ENCODE assay signal across 9 cellular contexts in genomic region chr6:149978610-149979009, GRCh38. TPM values are rescaled to one million over a fixed set of nuclear protein-coding genes. Genes with fewer than 3 reads are reported as not detected.
"Had no signal": no experiment of that assay in that cellular context is flagged by ENCODE, and none has a peak within 500 bp of the region (broad histone marks: within the 10 kb centered on the region; RNA-seq: fewer than 3 reads in every experiment).

No MANE protein-coding gene starts in this region.

- H3K9me3 ChIP-seq: HAP-1 had no signal

- H3K27ac ChIP-seq: GM23248 had no signal

- H3K4me3 ChIP-seq: GM23248, HAP-1, K562 had no signal

- H3K4me1 ChIP-seq: HAP-1 had no signal

- H3K9ac ChIP-seq: GM23248 had no signal

- ATAC-seq: HCT116, K562 had no signal

- DNase-seq: GM23248, GOT3, H7, HFFc6, IMR-90 had no signal

- H3K36me3 ChIP-seq: HAP-1 had no signal

- H2AFZ ChIP-seq: GM23248 had no signal

RNA-seq across cellular contexts. Expression of gene ULBP2, which starts 36.8 kb away (rescaled TPM):
- total RNA-seq: H7 had no signal

RNA-seq across cellular contexts. Expression of gene RAET1L, which starts 46.7 kb away (rescaled TPM):
- total RNA-seq: GM23248, H4, H7, HFFc6, IMR-90, K562 had no signal
- polyA plus RNA-seq: GM23248, IMR-90, K562 had no signal

RNA-seq across cellular contexts. Expression of gene RAET1G, which starts 55.7 kb away (rescaled TPM):
- total RNA-seq: H4, H7, K562 had no signal
